ENCODE assay signal across 8 cellular contexts in the genomic region with DNA sequence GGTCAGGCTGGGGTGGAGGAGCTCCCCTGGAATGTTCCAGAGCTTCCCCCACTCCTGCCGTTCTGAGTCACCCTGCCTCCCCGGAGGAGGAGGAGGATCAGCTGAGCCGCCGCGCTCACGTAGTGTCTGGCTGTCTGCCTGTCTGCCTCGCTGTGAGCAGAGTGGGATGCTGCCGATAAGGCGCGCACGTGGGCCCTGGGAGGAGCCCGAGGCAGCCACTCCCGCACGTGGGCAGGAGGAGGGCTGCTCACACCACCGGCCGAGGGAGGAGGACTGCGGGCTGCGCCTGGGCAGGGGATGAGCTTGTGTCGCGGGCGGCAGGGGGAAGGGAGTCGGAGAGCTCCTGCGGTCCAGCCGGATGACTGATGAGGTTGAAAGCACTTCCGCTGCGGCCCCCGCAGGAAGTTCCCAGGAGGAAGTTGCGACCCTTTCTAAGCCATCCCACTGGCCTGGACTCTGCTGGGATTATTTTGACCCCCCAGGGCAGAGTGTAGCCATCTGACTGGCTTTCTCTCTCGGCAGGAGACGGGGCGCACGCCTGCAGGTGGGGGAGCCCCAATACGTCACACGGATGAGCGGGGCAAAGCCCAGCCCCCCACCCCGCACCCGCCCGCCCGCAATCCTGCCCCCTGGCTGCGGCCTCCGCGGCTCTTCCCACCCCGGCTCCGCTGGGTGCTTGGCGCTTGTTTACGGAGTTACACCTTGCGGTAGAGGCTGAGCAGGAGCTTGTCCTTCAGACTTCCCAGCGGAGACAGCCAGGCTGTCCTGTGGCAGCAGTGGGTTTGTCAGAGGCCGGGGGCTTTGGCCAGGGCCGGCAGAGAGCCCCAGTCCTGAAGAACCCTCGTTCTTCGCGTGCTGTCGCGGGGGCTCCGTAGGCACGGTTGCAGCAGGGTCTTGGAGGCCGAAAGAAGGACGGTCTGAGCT. TPM values are rescaled to one million over a fixed set of nuclear protein-coding genes. Genes with fewer than 3 reads are reported as not detected.
DNase-seq lines count a peak whose midpoint lies in the region; ATAC-seq and TF ChIP-seq lines count a peak whose summit lies in the region.

No MANE protein-coding gene starts in this region.

- peak overlapping the region; percentile 67 for H3K9ac ChIP-seq in OCI-LY3 (ENCODE audit: low read length)

- DNase-seq in activated T-cell treated with anti-CD3 and anti-CD28 coated beads, Interleukin-2, amount 50 U/mL, for 1 hour, result peak; percentile 83
- DNase-seq in epithelial cell of prostate (ENCODE audit: low read depth, low spot score), result peak; percentile 81
- DNase-seq in stimulated activated CD8-positive, alpha-beta memory T cell treated with anti-CD3 and anti-CD28 coated beads, Interleukin-15, amount 100 ng/mL, for 48 hours (ENCODE audit: low read depth in 2 of 2), result peak; percentile 85 to 86

- H3K27ac ChIP-seq in C4-2B (peak overlapping the region; percentile 97), OCI-LY3 (ENCODE audit: low read length) (peak overlapping the region; percentile 47), epithelial cell of prostate (peak overlapping the region; percentile 80)

- H3K4me1 ChIP-seq in OCI-LY3 (ENCODE audit: low read length) (peaks cover 36% of the 10 kb centered on the region), mononuclear cell (ENCODE audit: insufficient read depth, low read length) (peaks cover 73% of the 10 kb centered on the region)

- ATAC-seq in GM19395 (IDR thresholded peaks at IDR 0.05; ENCODE audit: unreplicated experiment) (peak; percentile 77), HG03521 (IDR thresholded peaks at IDR 0.05; ENCODE audit: unreplicated experiment) (peak; percentile 69)

- peak overlapping the region; percentile 95 for H3K4me2 ChIP-seq in OCI-LY3 (ENCODE audit: low read length)

- no peaks in the 10 kb centered on the region for H3K9me3 ChIP-seq in OCI-LY3 (ENCODE audit: insufficient read depth, low read length)
- no peaks in the 10 kb centered on the region for H3K9me3 ChIP-seq in mononuclear cell (ENCODE audit: low read depth, low read length)

- H3K36me3 ChIP-seq in OCI-LY3 (replicated peaks; ENCODE audit: low read depth, low read length), result peaks cover 8% of the 10 kb centered on the region

- TF ChIP-seq CTCF in C4-2B (conservative IDR thresholded peaks at IDR 0.05), result no peak
- no peak for TF ChIP-seq CTCF in OCI-LY3 (IDR thresholded peaks at IDR 0.05; ENCODE audit: low read depth, low read length)

- peaks cover 33% of the 10 kb centered on the region for H4K20me1 ChIP-seq in OCI-LY3 (ENCODE audit: insufficient read depth, low read length)

- H2AFZ ChIP-seq in OCI-LY3 (ENCODE audit: low read depth, low read length), result no peak overlapping the region

- H3K79me2 ChIP-seq in OCI-LY3 (ENCODE audit: low read length), result peaks cover 31% of the 10 kb centered on the region

- H3K27me3 ChIP-seq in OCI-LY3 (ENCODE audit: low read depth, low read length) (no peaks in the 10 kb centered on the region), mononuclear cell (ENCODE audit: insufficient read depth, low read length) (no peaks in the 10 kb centered on the region)

- peak overlapping the region; percentile 88 for H3K4me3 ChIP-seq in OCI-LY3 (ENCODE audit: low read length)
- peak overlapping the region; percentile 34 for H3K4me3 ChIP-seq in mononuclear cell (ENCODE audit: low read length)

RNA-seq across cellular contexts. Expression of gene PDXK, which starts 9.8 kb away (rescaled TPM):
- 26.0 TPM for total RNA-seq in mononuclear cell

RNA-seq across cellular contexts. Expression of gene CSTB, which starts 47.4 kb away (rescaled TPM):
- 9.4 TPM for total RNA-seq in mononuclear cell

Comparison
In these comparisons a context has a peak if more than half of its experiments do, and no peak if none do; other contexts are left out.
1. Peak in every context shown above with its lines: DNase-seq, ATAC-seq, H3K4me3 ChIP-seq and H3K27ac ChIP-seq.
2. H3K27ac ChIP-seq: peak in every context shown above with its lines; median percentile 97 in C4-2B; 80 in epithelial cell of prostate; 47 in OCI-LY3.